In genomic region chr15:31345606-31346366, GRCh38 we compare ENCODE assay signal across 8 cellular contexts. TPM values are rescaled to one million over a fixed set of nuclear protein-coding genes. Genes with fewer than 3 reads are reported as not detected.
DNase-seq lines count a peak whose midpoint lies in the region; ATAC-seq and TF ChIP-seq lines count a peak whose summit lies in the region.

No MANE protein-coding gene starts in this region.

- H3K4me1 Mint-ChIP-seq in activated T-cell treated with anti-CD3 and anti-CD28 coated beads, Interleukin-2, amount 50 U/mL, for 4 hours (ENCODE audit: low read depth), result peaks cover 100% of the 10 kb centered on the region
- peaks cover 23% of the 10 kb centered on the region for H3K4me1 Mint-ChIP-seq in neural crest cell

- DNase-seq in activated T-cell treated with anti-CD3 and anti-CD28 coated beads, Interleukin-2, amount 50 U/mL, for 4 hours, result no peak
- DNase-seq in neural crest cell (ENCODE audit: low read depth, low spot score) (no peak), NCI-H524 treated with DMSO at 0.1 percent for 48 hours (lab: John Stamatoyannopoulos, UW) (no peak), Ammon's horn (ENCODE audit: low spot score) (no peak)

- peak; percentile 40 for ATAC-seq in HG02588 (IDR thresholded peaks at IDR 0.05; ENCODE audit: unreplicated experiment)
- ATAC-seq in activated T-cell treated with anti-CD3 and anti-CD28 coated beads, Interleukin-2, amount 50 U/mL, for 4 hours, result peak; percentile 19 to 23
- no peak for ATAC-seq in HG03469 (IDR thresholded peaks at IDR 0.05; ENCODE audit: unreplicated experiment)
- no peak for ATAC-seq in GM21360 (IDR thresholded peaks at IDR 0.05; ENCODE audit: unreplicated experiment)

- peak overlapping the region; percentile 88 for H3K4me3 Mint-ChIP-seq in activated T-cell treated with anti-CD3 and anti-CD28 coated beads, Interleukin-2, amount 50 U/mL, for 4 hours
- no peak overlapping the region for H3K4me3 Mint-ChIP-seq in neural crest cell

- H3K36me3 Mint-ChIP-seq in activated T-cell treated with anti-CD3 and anti-CD28 coated beads, Interleukin-2, amount 50 U/mL, for 4 hours (ENCODE audit: insufficient read depth), result peaks cover 11% of the 10 kb centered on the region
- no peaks in the 10 kb centered on the region for H3K36me3 Mint-ChIP-seq in neural crest cell (ENCODE audit: low read depth)

- peak overlapping the region; percentile 19 for H3K27ac Mint-ChIP-seq in neural crest cell (ENCODE audit: unreplicated experiment)

- TF ChIP-seq CTCF in GM12875 (IDR thresholded peaks at IDR 0.05; ENCODE audit: borderline replicate concordance, insufficient read depth, low read depth, low read length) (no peak), neural crest cell (conservative IDR thresholded peaks at IDR 0.05) (no peak)

- peak overlapping the region; percentile 76 for H3K4me3 ChIP-seq in GM12875 (ENCODE audit: low read depth, low read length)

- H3K27me3 Mint-ChIP-seq in activated T-cell treated with anti-CD3 and anti-CD28 coated beads, Interleukin-2, amount 50 U/mL, for 4 hours (ENCODE audit: low read depth), result no peaks in the 10 kb centered on the region
- H3K27me3 Mint-ChIP-seq in neural crest cell (ENCODE audit: low read depth), result no peaks in the 10 kb centered on the region

- H3K9me3 Mint-ChIP-seq in activated T-cell treated with anti-CD3 and anti-CD28 coated beads, Interleukin-2, amount 50 U/mL, for 4 hours, result no peaks in the 10 kb centered on the region
- no peaks in the 10 kb centered on the region for H3K9me3 Mint-ChIP-seq in neural crest cell

RNA-seq across cellular contexts. Expression of gene KLF13, which starts 19.2 kb away (rescaled TPM):
- total RNA-seq in activated T-cell treated with anti-CD3 and anti-CD28 coated beads, Interleukin-2, amount 50 U/mL, for 4 hours, result 10 to 100 TPM; 75.0 to 82.8 (median 81.8) TPM
- total RNA-seq in neural crest cell, result 43.3 and 44.6 TPM in 2 replicates

Comparison
In these comparisons a context has a peak if more than half of its experiments do, and no peak if none do; other contexts are left out.
1. ATAC-seq: peak in HG02588 (single experiment) and activated T-cell treated with anti-CD3 and anti-CD28 coated beads, Interleukin-2, amount 50 U/mL, for 4 hours (2 of 2); none in HG03469 (single experiment) and GM21360 (single experiment).